In the genomic region with DNA sequence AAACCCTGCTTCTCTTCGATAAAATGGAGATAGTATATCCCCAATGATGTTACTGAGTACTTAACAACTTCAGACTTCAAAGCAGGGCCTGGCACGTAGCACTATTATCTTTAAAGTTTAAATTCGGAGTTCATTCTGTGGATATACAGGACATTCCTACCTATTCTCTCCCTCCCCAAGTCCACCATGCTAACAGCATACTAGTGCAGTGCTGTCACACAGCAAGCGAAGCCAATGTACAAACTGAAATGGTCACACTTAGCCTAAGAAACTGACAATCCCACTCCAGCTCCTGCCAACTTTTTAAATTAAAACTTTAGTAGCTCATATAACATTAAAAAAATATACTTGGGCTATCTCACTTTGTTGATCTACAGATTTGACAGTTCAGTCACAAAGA, we compare ENCODE assay signal across 8 cellular contexts. TPM values are rescaled to one million over a fixed set of nuclear protein-coding genes. Genes with fewer than 3 reads are reported as not detected.
A peak's percentile ranks its signal among the peaks of the same experiment; 100 is the strongest.
DNase-seq lines count a peak whose midpoint lies in the region; ATAC-seq and TF ChIP-seq lines count a peak whose summit lies in the region.

No MANE protein-coding gene starts in this region.

- peak overlapping the region; percentile 91 for H3K27ac ChIP-seq in DOHH2 (ENCODE audit: low read depth, low read length)
- peak overlapping the region; percentile 94 for H3K27ac ChIP-seq in OCI-LY1 (ENCODE audit: low read depth, low read length, poor library complexity, severe bottlenecking)
- peak overlapping the region; percentile 94 for H3K27ac ChIP-seq in rectal smooth muscle tissue (ENCODE audit: low read depth, low read length)

- H3K79me2 ChIP-seq in DOHH2 (ENCODE audit: control insufficient read depth, low read length) (peaks cover 83% of the 10 kb centered on the region), OCI-LY1 (ENCODE audit: insufficient read depth, low read length) (peaks cover 46% of the 10 kb centered on the region)

- no peak overlapping the region for H2AFZ ChIP-seq in OCI-LY1 (ENCODE audit: low read length)

- CTCF ChIA-PET in activated CD4-positive, alpha-beta memory T cell treated with anti-CD3 and anti-CD28 coated beads for 36 hours (lab: Charles Lee), result interaction anchor here (1.1 to 2.9 kb wide), 9 partner anchors 25 to 384 kb away, joined by 3 to 24 read pairs (median 7); partner anchors contain the start of genes LAMTOR3 and TRMT10A

- peaks cover 3% of the 10 kb centered on the region; the same call in 1 of the 2 replicates for H3K9me3 ChIP-seq in DOHH2 (ENCODE audit: control insufficient read depth, insufficient read depth, low read length)
- H3K9me3 ChIP-seq in OCI-LY1 (ENCODE audit: low read length), result no peaks in the 10 kb centered on the region

- no peak for TF ChIP-seq CTCF in DOHH2 (IDR thresholded peaks at IDR 0.05; ENCODE audit: low read depth, low read length, poor library complexity, severe bottlenecking)
- TF ChIP-seq CTCF in OCI-LY1 (IDR thresholded peaks at IDR 0.05; ENCODE audit: low read length), result no peak
- TF ChIP-seq CTCF in epithelial cell of proximal tubule (conservative IDR thresholded peaks at IDR 0.05; ENCODE audit: low read depth, low read length), result no peak

- H3K9ac ChIP-seq in OCI-LY1 (ENCODE audit: low read length) (peak overlapping the region; percentile 99; the same call in 1 of the 2 replicates), rectal smooth muscle tissue (ENCODE audit: low read length) (no peak overlapping the region)

- H3K36me3 Mint-ChIP-seq in activated CD4-positive, alpha-beta memory T cell treated with anti-CD3 and anti-CD28 coated beads for 36 hours, result peaks cover 32% of the 10 kb centered on the region

- H3K4me2 ChIP-seq in DOHH2 (ENCODE audit: low read length) (peak overlapping the region; percentile 78), OCI-LY1 (ENCODE audit: low read length) (peak overlapping the region; percentile 87)

- ATAC-seq in GM21825 (IDR thresholded peaks at IDR 0.05; ENCODE audit: unreplicated experiment), result no peak

- H3K27me3 ChIP-seq in DOHH2 (ENCODE audit: control insufficient read depth, low read length), result no peaks in the 10 kb centered on the region
- H3K27me3 ChIP-seq in OCI-LY1 (ENCODE audit: insufficient read depth, low read length), result no peaks in the 10 kb centered on the region
- H3K27me3 ChIP-seq in rectal smooth muscle tissue (ENCODE audit: control insufficient read depth, insufficient read depth, low read length), result no peaks in the 10 kb centered on the region

- peaks cover 68% of the 10 kb centered on the region for H3K36me3 ChIP-seq in DOHH2 (ENCODE audit: control insufficient read depth, low read length)
- peaks cover 49% of the 10 kb centered on the region for H3K36me3 ChIP-seq in OCI-LY1 (ENCODE audit: insufficient read depth, low read length)
- H3K36me3 ChIP-seq in rectal smooth muscle tissue (ENCODE audit: control insufficient read depth, insufficient read depth, low read length), result no peaks in the 10 kb centered on the region

- intact Hi-C loops in activated CD4-positive, alpha-beta memory T cell treated with anti-CD3 and anti-CD28 coated beads for 36 hours (cut with micrococcal nuclease), result loop anchor here (10.0 kb wide), 3 partner anchors 543 to 1683 kb away; partner anchors contain the start of genes RAP1GDS1 and TSPAN5

- no peak overlapping the region for H3K4me3 Mint-ChIP-seq in activated CD4-positive, alpha-beta memory T cell treated with anti-CD3 and anti-CD28 coated beads for 36 hours

- no peak overlapping the region for H3K27ac Mint-ChIP-seq in activated CD4-positive, alpha-beta memory T cell treated with anti-CD3 and anti-CD28 coated beads for 36 hours

- DNase-seq in epithelial cell of proximal tubule (ENCODE audit: low read depth) (no peak), T1000 (lab: John Stamatoyannopoulos, UW) (no peak), NCI-H2171 treated with DMSO at 0.1 percent for 48 hours (lab: John Stamatoyannopoulos, UW) (no peak)
- no peak for DNase-seq in activated CD4-positive, alpha-beta memory T cell treated with anti-CD3 and anti-CD28 coated beads for 36 hours

- peak overlapping the region; percentile 96 for H3K4me3 ChIP-seq in DOHH2 (ENCODE audit: low read length)
- peak overlapping the region; percentile 99 for H3K4me3 ChIP-seq in OCI-LY1 (ENCODE audit: low read depth, low read length, poor library complexity, severe bottlenecking)
- peak overlapping the region; percentile 83 for H3K4me3 ChIP-seq in epithelial cell of proximal tubule (ENCODE audit: low read depth, low read length)
- no peak overlapping the region for H3K4me3 ChIP-seq in rectal smooth muscle tissue (ENCODE audit: low read length)

- POLR2A ChIA-PET in activated CD4-positive, alpha-beta memory T cell treated with anti-CD3 and anti-CD28 coated beads for 36 hours (lab: Charles Lee), result interaction anchor here (0.6 to 3.0 kb wide), 6 partner anchors 20 to 328 kb away, joined by 3 to 15 read pairs (median 9); partner anchors contain the start of genes DAPP1 and LAMTOR3

- H4K20me1 ChIP-seq in DOHH2 (ENCODE audit: control insufficient read depth, insufficient read depth, low read depth, low read length) (peaks cover 14% of the 10 kb centered on the region; the same call in 1 of the 2 replicates), OCI-LY1 (ENCODE audit: insufficient read depth, low read length) (no peaks in the 10 kb centered on the region)

- H3K27me3 Mint-ChIP-seq in activated CD4-positive, alpha-beta memory T cell treated with anti-CD3 and anti-CD28 coated beads for 36 hours, result no peaks in the 10 kb centered on the region

- H3F3A ChIP-seq in DOHH2 (ENCODE audit: control insufficient read depth, insufficient read depth) (peaks cover 24% of the 10 kb centered on the region), OCI-LY1 (ENCODE audit: insufficient read depth, low read length) (peaks cover 10% of the 10 kb centered on the region)

- no peaks in the 10 kb centered on the region for H3K9me2 ChIP-seq in DOHH2 (replicated peaks; ENCODE audit: control insufficient read depth, low read length)
- H3K9me2 ChIP-seq in OCI-LY1 (ENCODE audit: low read depth, low read length), result no peaks in the 10 kb centered on the region

- H3K4me1 Mint-ChIP-seq in activated CD4-positive, alpha-beta memory T cell treated with anti-CD3 and anti-CD28 coated beads for 36 hours (ENCODE audit: low read depth), result peaks cover 51% of the 10 kb centered on the region

- H3K4me1 ChIP-seq in DOHH2 (ENCODE audit: control insufficient read depth, low read length) (peaks cover 60% of the 10 kb centered on the region), OCI-LY1 (ENCODE audit: insufficient read depth, low read length, severe bottlenecking) (peaks cover 54% of the 10 kb centered on the region), rectal smooth muscle tissue (ENCODE audit: control insufficient read depth, insufficient read depth, low read length) (peaks cover 12% of the 10 kb centered on the region)

- no peaks in the 10 kb centered on the region for H3K9me3 Mint-ChIP-seq in activated CD4-positive, alpha-beta memory T cell treated with anti-CD3 and anti-CD28 coated beads for 36 hours

RNA-seq across cellular contexts. Expression of gene DNAJB14, which starts 1.2 kb away (rescaled TPM):
- total RNA-seq in epithelial cell of proximal tubule, result 14.5 and 15.1 TPM in 2 replicates
- total RNA-seq in activated CD4-positive, alpha-beta memory T cell treated with anti-CD3 and anti-CD28 coated beads for 36 hours, result 10 to 100 TPM; 39.8 to 40.4 TPM

RNA-seq across cellular contexts. Expression of gene H2AZ1, which starts 2.5 kb away (rescaled TPM):
- total RNA-seq in epithelial cell of proximal tubule, result 703 and 1,257 TPM in 2 replicates
- total RNA-seq in activated CD4-positive, alpha-beta memory T cell treated with anti-CD3 and anti-CD28 coated beads for 36 hours, result 100 to 1,000 TPM; 709 to 731 TPM

RNA-seq across cellular contexts. Expression of gene LAMTOR3, which starts 53.4 kb away (rescaled TPM):
- total RNA-seq in epithelial cell of proximal tubule, result 22.2 and 37.0 TPM in 2 replicates
- 10 to 100 TPM; 21.8 to 26.1 TPM for total RNA-seq in activated CD4-positive, alpha-beta memory T cell treated with anti-CD3 and anti-CD28 coated beads for 36 hours
